ENCODE assay signal across 13 cellular contexts in the genomic region with DNA sequence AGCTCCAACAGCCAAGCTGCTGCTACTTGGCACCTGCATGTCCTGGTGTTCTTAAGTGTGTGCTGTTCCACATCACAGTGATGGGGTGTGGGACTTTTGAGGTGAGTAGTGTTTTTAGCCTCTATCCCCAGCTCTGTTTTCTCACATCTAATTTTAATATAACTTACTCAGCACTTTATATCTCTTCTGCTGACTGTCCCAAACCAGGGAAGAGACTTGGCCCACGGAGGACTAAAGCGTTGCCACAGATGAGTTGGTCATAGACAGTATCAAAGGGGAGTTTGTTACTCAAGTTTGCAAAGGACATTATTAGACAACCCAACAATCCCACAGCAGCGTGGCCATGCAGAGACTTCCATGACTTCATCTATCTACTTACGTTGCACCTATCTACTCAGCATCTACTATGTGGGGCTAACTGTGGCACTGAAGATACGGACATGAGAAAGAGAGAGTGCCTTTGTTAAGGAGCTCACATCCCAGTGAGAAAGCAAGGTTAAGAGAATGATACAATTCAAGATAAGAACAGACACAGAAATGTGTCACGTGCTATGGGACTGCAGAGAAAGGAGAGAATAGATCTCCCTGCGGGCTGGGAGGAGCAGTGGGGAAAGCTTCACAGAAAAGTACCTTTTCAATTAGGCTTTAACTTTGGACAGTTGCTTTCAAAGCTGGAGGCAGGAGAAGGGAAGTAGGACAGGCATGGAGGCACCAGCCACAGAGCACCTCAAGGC.
"Had no signal": no experiment of that assay in that cellular context is flagged by ENCODE, and none has a peak within 500 bp of the region (broad histone marks: within the 10 kb centered on the region; RNA-seq: fewer than 3 reads in every experiment).

No MANE protein-coding gene starts in this region.

- H3K27me3 Mint-ChIP-seq: activated naive CD8-positive, alpha-beta T cell treated with anti-CD3 and anti-CD28 coated beads, Interleukin-2, amount 50 U/mL, for 24 hours had no signal

- H3K36me3 ChIP-seq: ascending aorta had no signal

- DNase-seq: activated CD4-positive, alpha-beta T cell treated with anti-CD3 and anti-CD28 coated beads for 48 hours; activated naive CD8-positive, alpha-beta T cell treated with anti-CD3 and anti-CD28 coated beads, Interleukin-2, amount 50 U/mL, for 24 hours; activated T-cell treated with anti-CD3 and anti-CD28 coated beads for 4 hours; foreskin keratinocyte; head of caudate nucleus; left colon; mammary epithelial cell; SK-N-SH; substantia nigra had no signal

- ATAC-seq: activated naive CD8-positive, alpha-beta T cell treated with anti-CD3 and anti-CD28 coated beads, Interleukin-2, amount 50 U/mL, for 24 hours; foreskin keratinocyte; left colon; stimulated activated effector memory CD8-positive, alpha-beta T cell treated with anti-CD3 and anti-CD28 coated beads, Interleukin-12 subunit alpha, Interleukin-12 subunit beta, amount 100 ng/mL, for 72 hours had no signal

- H3K27ac Mint-ChIP-seq: activated naive CD8-positive, alpha-beta T cell treated with anti-CD3 and anti-CD28 coated beads, Interleukin-2, amount 50 U/mL, for 24 hours; activated T-helper 2 cell treated with anti-CD3 and anti-CD28 coated beads, Interferon-gamma antibody, Interleukin-2, Interleukin-4, amounts not matched to agents 10 μg/mL and 5 μg/mL and 100 μg/mL, durations not matched to agents 14 hours and 24 hours and 36 hours; stimulated activated effector memory CD8-positive, alpha-beta T cell treated with anti-CD3 and anti-CD28 coated beads, Interleukin-12 subunit alpha, Interleukin-12 subunit beta, amount 100 ng/mL, for 72 hours had no signal

- H3K9ac ChIP-seq: SK-N-SH had no signal

- H3K27ac ChIP-seq: foreskin keratinocyte had no signal

- H3K9me3 ChIP-seq: ascending aorta, SK-N-SH had no signal

- H3K4me3 Mint-ChIP-seq: activated naive CD8-positive, alpha-beta T cell treated with anti-CD3 and anti-CD28 coated beads, Interleukin-2, amount 50 U/mL, for 24 hours; stimulated activated effector memory CD8-positive, alpha-beta T cell treated with anti-CD3 and anti-CD28 coated beads, Interleukin-12 subunit alpha, Interleukin-12 subunit beta, amount 100 ng/mL, for 72 hours had no signal

- H3K4me2 ChIP-seq: SK-N-SH had no signal

- H3K4me3 ChIP-seq: ascending aorta, skin epidermis had no signal

- H3K27me3 ChIP-seq: ascending aorta, foreskin keratinocyte had no signal

- H3K9me3 Mint-ChIP-seq: stimulated activated effector memory CD8-positive, alpha-beta T cell treated with anti-CD3 and anti-CD28 coated beads, Interleukin-12 subunit alpha, Interleukin-12 subunit beta, amount 100 ng/mL, for 72 hours had no signal

- H3K36me3 Mint-ChIP-seq: stimulated activated effector memory CD8-positive, alpha-beta T cell treated with anti-CD3 and anti-CD28 coated beads, Interleukin-12 subunit alpha, Interleukin-12 subunit beta, amount 100 ng/mL, for 72 hours had no signal
